Comparison of ENCODE assay signal across 8 cellular contexts in genomic region chr7:130491841-130492518, GRCh38. TPM values are rescaled to one million over a fixed set of nuclear protein-coding genes. Genes with fewer than 3 reads are reported as not detected.
A peak's percentile ranks its signal among the peaks of the same experiment; 100 is the strongest.
DNase-seq lines count a peak whose midpoint lies in the region; ATAC-seq and TF ChIP-seq lines count a peak whose summit lies in the region.

A gene with protein sequence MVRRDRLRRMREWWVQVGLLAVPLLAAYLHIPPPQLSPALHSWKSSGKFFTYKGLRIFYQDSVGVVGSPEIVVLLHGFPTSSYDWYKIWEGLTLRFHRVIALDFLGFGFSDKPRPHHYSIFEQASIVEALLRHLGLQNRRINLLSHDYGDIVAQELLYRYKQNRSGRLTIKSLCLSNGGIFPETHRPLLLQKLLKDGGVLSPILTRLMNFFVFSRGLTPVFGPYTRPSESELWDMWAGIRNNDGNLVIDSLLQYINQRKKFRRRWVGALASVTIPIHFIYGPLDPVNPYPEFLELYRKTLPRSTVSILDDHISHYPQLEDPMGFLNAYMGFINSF (plus strand): TSS chr7:130492085. CDS start chr7:130492314, 229 bp downstream.

- H3K9me3 ChIP-seq in NT2/D1 (ENCODE audit: insufficient read depth, low read length) (no peaks in the 10 kb centered on the region), upper lobe of right lung (no peaks in the 10 kb centered on the region), WERI-Rb-1 (ENCODE audit: severe bottlenecking) (peaks cover 11% of the 10 kb centered on the region)

- intact Hi-C loops in dorsolateral prefrontal cortex (cut with DNase I): loop anchor here (5.0 to 10.0 kb wide), 2 partner anchors 287 to 420 kb away; partner anchors contain the start of genes KLHDC10 (in 2 of the 2), SSMEM1 (in 1 of the 2) and TMEM209 (in 1 of the 2)
- intact Hi-C loops in upper lobe of right lung (cut with DNase I): no loop called here

- no peak within 1 kb of the TSS for H4K5ac ChIP-seq in mesendoderm (ENCODE audit: low read length)

- H3K36me3 ChIP-seq in NT2/D1 (ENCODE audit: insufficient read depth, insufficient read length, low read length): peaks cover 10% of the 10 kb centered on the region
- H3K36me3 ChIP-seq in mesendoderm (ENCODE audit: control insufficient read depth, insufficient read depth, low read length): no peaks in the 10 kb centered on the region
- H3K36me3 ChIP-seq in upper lobe of right lung: no peaks in the 10 kb centered on the region
- H3K36me3 ChIP-seq in WERI-Rb-1: no peaks in the 10 kb centered on the region

- H3K4ac ChIP-seq in mesendoderm (ENCODE audit: low read depth, low read length): no peak within 1 kb of the TSS

- H3K4me1 ChIP-seq in NT2/D1 (ENCODE audit: insufficient read depth, insufficient read length) (no peaks in the 10 kb centered on the region), mesendoderm (ENCODE audit: control insufficient read depth, low read depth, low read length) (peaks cover 3% of the 10 kb centered on the region), upper lobe of right lung (peaks cover 28% of the 10 kb centered on the region)

- H3K27ac ChIP-seq in dorsolateral prefrontal cortex: peak within 1 kb of the TSS in 56 of 59 donors; percentile 1 to 85 (median 74)
- H3K27ac ChIP-seq in mesendoderm (ENCODE audit: low read depth, low read length): no peak within 1 kb of the TSS
- H3K27ac ChIP-seq in upper lobe of right lung: peak within 1 kb of the TSS; percentile 51
- H3K27ac ChIP-seq in WERI-Rb-1: no peak within 1 kb of the TSS

- DNase-seq in GM12864 (ENCODE audit: low read depth): no peak
- DNase-seq in NT2/D1 (ENCODE audit: low read depth, low spot score): no peak
- peak in 6 of 10 donors; percentile 28 to 70 (median 49) for DNase-seq in dorsolateral prefrontal cortex
- no peak for DNase-seq in mesendoderm
- peak; percentile 64 for DNase-seq in upper lobe of right lung
- DNase-seq in WERI-Rb-1: no peak
- DNase-seq in NCI-H510A (lab: John Stamatoyannopoulos, UW): no peak
- DNase-seq in HPDE6-E6E7 (ENCODE audit: extremely low spot score): no peak

- H2BK15ac ChIP-seq in mesendoderm (replicated peaks; ENCODE audit: low read depth): no peak within 1 kb of the TSS

- H3K27me3 ChIP-seq in NT2/D1 (ENCODE audit: insufficient read depth, insufficient read length) (peaks cover 55% of the 10 kb centered on the region), dorsolateral prefrontal cortex (no peaks in the 10 kb centered on the region), mesendoderm (ENCODE audit: insufficient read depth, low read length, poor library complexity) (peaks cover 6% of the 10 kb centered on the region), upper lobe of right lung (no peaks in the 10 kb centered on the region), WERI-Rb-1 (ENCODE audit: insufficient read depth, low read depth, severe bottlenecking) (no peaks in the 10 kb centered on the region)

- TF ChIP-seq CTCF in GM12864 (IDR thresholded peaks at IDR 0.05; ENCODE audit: low read depth, low read length, missing control alignments) (no peak), dorsolateral prefrontal cortex (IDR thresholded peaks at IDR 0.05 in 54 of 56, conservative IDR thresholded peaks at IDR 0.05 in 2 of 56; ENCODE audit: low read depth in 1 of 56, partially characterized antibody in 56 of 56) (peak in 1 of 56 donors; percentile 10), upper lobe of right lung (IDR thresholded peaks at IDR 0.05) (no peak), WERI-Rb-1 (IDR thresholded peaks at IDR 0.05; ENCODE audit: low read depth, low read length) (no peak)

- no CpG with 5 or more reads among the region's 70 CpGs for WGBS in mesendoderm (ENCODE audit: extremely low coverage, insufficient coverage, low lambda C conversion rate)

- H4K8ac ChIP-seq in mesendoderm (ENCODE audit: low read depth, low read length): no peak within 1 kb of the TSS

- no peak within 1 kb of the TSS for H2BK120ac ChIP-seq in mesendoderm (ENCODE audit: low read depth, low read length)

- H3K4me2 ChIP-seq in mesendoderm (ENCODE audit: low read length): peak within 1 kb of the TSS; percentile 59

- no peak within 1 kb of the TSS for H2BK5ac ChIP-seq in mesendoderm (ENCODE audit: low read length)

- H3K18ac ChIP-seq in mesendoderm (ENCODE audit: low read length): no peak within 1 kb of the TSS

- H2AK5ac ChIP-seq in mesendoderm (ENCODE audit: low read length): no peak within 1 kb of the TSS

- H3K9ac ChIP-seq in NT2/D1 (ENCODE audit: insufficient read length, low read depth) (peak within 1 kb of the TSS; percentile 80), mesendoderm (ENCODE audit: low read length) (peak within 1 kb of the TSS; percentile 59)

- peak within 1 kb of the TSS; percentile 26 for H3K4me3 ChIP-seq in GM12864 (ENCODE audit: low read depth, low read length)
- peak within 1 kb of the TSS; percentile 39 for H3K4me3 ChIP-seq in NT2/D1 (ENCODE audit: insufficient read length, low read depth)
- H3K4me3 ChIP-seq in dorsolateral prefrontal cortex: peak within 1 kb of the TSS; percentile 31 to 73 (median 58)
- H3K4me3 ChIP-seq in mesendoderm (ENCODE audit: low read length): peak within 1 kb of the TSS; percentile 15
- peak within 1 kb of the TSS; percentile 46 for H3K4me3 ChIP-seq in upper lobe of right lung
- no peak within 1 kb of the TSS for H3K4me3 ChIP-seq in WERI-Rb-1 (ENCODE audit: low read depth, low read length)

- no peak within 1 kb of the TSS for H3K23ac ChIP-seq in mesendoderm (ENCODE audit: low read length)

- H3K79me1 ChIP-seq in mesendoderm (ENCODE audit: low read length): peaks cover 11% of the 10 kb centered on the region

- H3K56ac ChIP-seq in mesendoderm (ENCODE audit: low read length): peak within 1 kb of the TSS; percentile 69

- peaks cover 17% of the 10 kb centered on the region for H3K79me2 ChIP-seq in mesendoderm (ENCODE audit: control insufficient read depth, insufficient read depth, low read length)

- ATAC-seq in upper lobe of right lung: peak; percentile 47

RNA-seq across cellular contexts. Expression of the gene that starts here (rescaled TPM):
- total RNA-seq in dorsolateral prefrontal cortex: 100 to 1,000 TPM in 109 of 120 experiments, 10 to 100 TPM in 11; 36.7 to 215 (median 138) TPM
- polyA plus RNA-seq in mesendoderm (2013, experiment 1 of 2): 123 TPM
- polyA plus RNA-seq in mesendoderm (2013, experiment 2 of 2): 117 TPM
- 57.5 TPM for total RNA-seq in upper lobe of right lung

Comparison
In these comparisons a context has a peak if more than half of its experiments do, and no peak if none do; other contexts are left out.
1. DNase-seq: peak in dorsolateral prefrontal cortex (6 of 10) and upper lobe of right lung (single experiment); none in GM12864 (single experiment), NT2/D1 (single experiment), mesendoderm (single experiment), WERI-Rb-1 (single experiment), NCI-H510A (single experiment) and HPDE6-E6E7 (single experiment).
2. H3K27ac ChIP-seq: peak in dorsolateral prefrontal cortex (56 of 59) and upper lobe of right lung (single experiment); none in mesendoderm (single experiment) and WERI-Rb-1 (single experiment).